Comparison of ENCODE assay signal across 15 cellular contexts in the genomic region with DNA sequence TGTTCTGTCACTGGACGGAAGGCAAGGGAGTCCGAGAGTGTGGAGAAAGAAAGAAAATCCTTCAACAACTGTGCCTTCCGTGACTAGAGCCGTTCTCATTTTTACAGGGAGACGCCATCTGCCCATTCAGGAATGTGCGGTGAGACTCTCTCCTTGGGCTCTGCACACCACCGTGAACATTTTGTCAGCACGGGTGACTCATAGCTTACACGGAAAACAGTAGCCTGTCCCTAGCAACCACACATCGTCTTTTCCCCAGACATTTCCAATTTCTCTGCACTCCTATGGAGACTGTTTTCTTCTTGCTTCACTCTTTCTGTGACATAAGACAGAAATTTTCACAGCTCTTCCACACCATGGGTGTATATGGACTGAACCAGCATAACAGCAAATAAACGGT. TPM values are rescaled to one million over a fixed set of nuclear protein-coding genes. Genes with fewer than 3 reads are reported as not detected.
A peak's percentile ranks its signal among the peaks of the same experiment; 100 is the strongest.
DNase-seq lines count a peak whose midpoint lies in the region; ATAC-seq and TF ChIP-seq lines count a peak whose summit lies in the region.
"Had no signal": no experiment of that assay in that cellular context is flagged by ENCODE, and none has a peak within 500 bp of the region (broad histone marks: within the 10 kb centered on the region; RNA-seq: fewer than 3 reads in every experiment).

No MANE protein-coding gene starts in this region.

- no peaks in the 10 kb centered on the region for H3K36me3 ChIP-seq in GM23248 (ENCODE audit: low read depth)
- H3K36me3 ChIP-seq: Peyer's patch had no signal

- H3K9me3 ChIP-seq in GM23248 (ENCODE audit: low read depth), result no peaks in the 10 kb centered on the region
- H3K9me3 ChIP-seq: Peyer's patch had no signal

- H3K79me2 ChIP-seq in GM23248 (ENCODE audit: insufficient read depth), result no peaks in the 10 kb centered on the region

- 9 to 13% methylated on average over 11 of the region's 11 CpGs for WGBS in GM23248 (ENCODE audit: low coverage in 1 of 2, low lambda C conversion rate in 2 of 2, missing lambda C conversion rate in 2 of 2), 2 experiments
- 60 to 61% methylated on average over 11 of the region's 11 CpGs for WGBS in lower leg skin, 2 donors

- H3K27ac ChIP-seq in GM23248, result peak overlapping the region; percentile 61
- H3K27ac ChIP-seq: Peyer's patch had no signal

- H3K27me3 ChIP-seq in GM23248 (replicated peaks; ENCODE audit: insufficient read depth), result peaks cover 19% of the 10 kb centered on the region
- H3K27me3 ChIP-seq: Peyer's patch had no signal

- H3F3A ChIP-seq in GM23248 (ENCODE audit: insufficient read depth), result no peaks in the 10 kb centered on the region

- no peak for TF ChIP-seq CTCF in AG09309 (IDR thresholded peaks at IDR 0.05; ENCODE audit: control insufficient read depth, insufficient read depth, low read depth, low read length, missing control alignments)
- TF ChIP-seq CTCF in lower leg skin (IDR thresholded peaks at IDR 0.05), result no peak

- H3K9ac ChIP-seq in GM23248, result peak overlapping the region; percentile 78

- no peak for ATAC-seq in GM21619 (IDR thresholded peaks at IDR 0.05; ENCODE audit: unreplicated experiment)
- ATAC-seq: activated naive CD8-positive, alpha-beta T cell treated with anti-CD3 and anti-CD28 coated beads, Interleukin-2, amount 50 U/mL, for 24 hours; sciatic nerve had no signal

- H3K9me2 ChIP-seq in GM23248 (ENCODE audit: insufficient read depth), result no peaks in the 10 kb centered on the region

- DNase-seq in AG09309 (ENCODE audit: low read depth) (peak; percentile 55), GM23248 (peak; percentile 96), T1000 (lab: John Stamatoyannopoulos, UW) (peak; percentile 73), iris pigment epithelial cell (ENCODE audit: low read depth) (peak; percentile 20), lower leg skin (ENCODE audit: low spot score in 2 of 2) (no peak), T-helper 9 cell (no peak)
- DNase-seq in stimulated activated naive CD4-positive, alpha-beta T cell treated with Interleukin-2 at 50 U/mL for 16 hours (lab: John Stamatoyannopoulos, UW), result no peak
- DNase-seq: activated CD4-positive, alpha-beta memory T cell treated with anti-CD3 and anti-CD28 coated beads, Interleukin-2, amount 10 ng/mL, durations not matched to agents 7 days and 5 days; activated naive CD8-positive, alpha-beta T cell treated with anti-CD3 and anti-CD28 coated beads, Interleukin-2, amount 50 U/mL, for 24 hours; NCI-H1694; Peyer's patch had no signal

- no peak for TF ChIP-seq POLR2A in lower leg skin (IDR thresholded peaks at IDR 0.05)

- no peaks in the 10 kb centered on the region for H4K20me1 ChIP-seq in GM23248 (ENCODE audit: insufficient read depth)

- peak overlapping the region; percentile 92 for H3K4me2 ChIP-seq in GM23248 (ENCODE audit: unreplicated experiment)

- peak overlapping the region; percentile 72 for H2AFZ ChIP-seq in GM23248

- peaks cover 8% of the 10 kb centered on the region for H3K4me1 ChIP-seq in GM23248 (ENCODE audit: insufficient read depth)
- H3K4me1 ChIP-seq: Peyer's patch had no signal

- in situ Hi-C loops in GM23248 (cut with MboI), result loop anchor here (25.0 kb wide), 1 partner anchor 675 kb away; no protein-coding TSS in a partner anchor

- H3K4me3 ChIP-seq in AG09309 (ENCODE audit: control insufficient read depth, low read depth, low read length), result no peak overlapping the region
- H3K4me3 ChIP-seq in GM23248, result peak overlapping the region; percentile 67
- H3K4me3 ChIP-seq in lower leg skin (ENCODE audit: low read depth, poor library complexity, severe bottlenecking), result no peak overlapping the region

- intact Hi-C loops in lower leg skin (cut with DNase I; ENCODE audit: low total_unique reads), result no loop called here

RNA-seq across cellular contexts. Expression of a gene that starts 55.1 kb away (rescaled TPM):
- not detected in 2 replicates for total RNA-seq in GM23248 (2014; rRNA removed; shearing (Covaris generic))
- polyA plus RNA-seq in GM23248 (2016; fragmentation: Nextera tagmentation; extraction: Ambion mirVana), result not detected in 2 replicates
- total RNA-seq in lower leg skin, result not detected
- total RNA-seq: activated CD4-positive, alpha-beta memory T cell treated with anti-CD3 and anti-CD28 coated beads, Interleukin-2, amount 10 ng/mL, durations not matched to agents 7 days and 5 days; epithelial cell of proximal tubule; liver; Peyer's patch; sciatic nerve had no signal
- polyA plus RNA-seq: liver had no signal

Comparison
In these comparisons a context has a peak if more than half of its experiments do, and no peak if none do; other contexts are left out.
1. DNase-seq: peak in AG09309 (single experiment), GM23248 (single experiment), T1000 (single experiment) and iris pigment epithelial cell (single experiment); none in stimulated activated naive CD4-positive, alpha-beta T cell treated with Interleukin-2 at 50 U/mL for 16 hours (single experiment), lower leg skin (0 of 2) and T-helper 9 cell (single experiment).